ENCODE assay signal across 1 cellular context in the genomic region with DNA sequence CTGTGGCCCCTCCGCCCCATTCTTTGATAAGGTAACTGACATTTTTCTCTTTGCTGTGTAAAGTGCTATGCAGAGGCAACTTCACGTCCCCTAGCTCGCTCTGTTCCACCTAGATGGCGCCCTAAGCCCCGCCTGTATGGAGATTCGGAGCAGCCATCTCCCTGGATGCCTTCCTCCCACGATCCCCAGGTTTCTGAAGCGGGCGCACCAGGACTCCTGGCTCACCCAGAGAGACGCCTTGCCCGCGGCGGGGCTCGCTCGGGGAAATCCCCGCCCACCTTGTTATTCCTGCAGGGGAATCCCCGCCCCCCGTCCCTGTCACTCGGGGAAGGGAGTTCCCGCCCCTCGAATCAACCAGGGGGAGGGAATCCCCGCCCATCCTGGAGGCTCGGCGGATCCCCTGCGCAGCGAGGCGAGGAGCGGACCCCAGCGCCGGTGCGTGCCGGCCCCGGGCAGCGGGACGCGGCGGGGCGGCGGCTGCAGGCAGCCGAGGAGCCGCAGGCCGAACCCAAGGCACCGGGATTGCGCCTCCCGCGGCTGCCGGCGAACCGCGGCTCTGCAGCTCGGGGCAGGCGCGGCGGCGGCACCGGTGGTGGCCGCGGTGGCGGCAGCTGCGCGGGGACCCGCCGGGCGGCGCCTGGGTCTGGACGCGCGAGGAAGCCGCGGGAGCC.
TF ChIP-seq lines count a peak whose summit lies in the region.

Gene PDZD2 (plus strand): TSS at position 384 of the 671 bp plus-strand sequence.

TF ChIP-seq in H1, 55 proteins besides CTCF, POLR2A, EP300 and RAD21 (continued from another document):
- TF ChIP-seq E2F6 (IDR thresholded peaks at IDR 0.05) (no peak), HDAC2 (IDR thresholded peaks at IDR 0.05; ENCODE audit: borderline replicate concordance in 1 of 2, low read depth in 2 of 2, low read length in 2 of 2) (peak; percentile 3 to 96; a peak in 2 of 4 replicates), FOSL1 (IDR thresholded peaks at IDR 0.05; ENCODE audit: insufficient read depth, low read depth, low read length) (no peak), CHD1 (IDR thresholded peaks at IDR 0.05; ENCODE audit: low read depth, low read length) (no peak), GTF2F1 (IDR thresholded peaks at IDR 0.05; ENCODE audit: borderline replicate concordance, low read depth, low read length) (no peak), JUN (IDR thresholded peaks at IDR 0.05; ENCODE audit: low read depth, low read length) (no peak), BACH1 (IDR thresholded peaks at IDR 0.05; ENCODE audit: low read length) (no peak), SAP30 (IDR thresholded peaks at IDR 0.05; ENCODE audit: insufficient read depth, insufficient replicate concordance, low read length) (no peak), ASH2L (IDR thresholded peaks at IDR 0.05; ENCODE audit: low read length) (peak; percentile 68), NANOG (IDR thresholded peaks at IDR 0.05; ENCODE audit: insufficient read depth, low read depth, low read length, poor library complexity, severe bottlenecking) (no peak), KDM4A (IDR thresholded peaks at IDR 0.05; ENCODE audit: low read depth, low read length, severe bottlenecking) (peak; percentile 69), HDAC6 (IDR thresholded peaks at IDR 0.05; ENCODE audit: low read depth, low read length) (no peak), CBX5 (IDR thresholded peaks at IDR 0.05; ENCODE audit: low read depth, low read length) (no peak), EGR1 (IDR thresholded peaks at IDR 0.05; ENCODE audit: borderline replicate concordance, low read depth, low read length) (no peak), RBBP5 (IDR thresholded peaks at IDR 0.05; ENCODE audit: borderline replicate concordance, low read depth, low read length) (0 out of 2 replicates have a peak, but pooled peaks have one; percentile 44), SUZ12 (IDR thresholded peaks at IDR 0.05; ENCODE audit: low read length) (no peak), TAF1 (IDR thresholded peaks at IDR 0.05; ENCODE audit: low read depth, low read length) (0 out of 2 replicates have a peak, but pooled peaks have one; percentile 38), TCF12 (IDR thresholded peaks at IDR 0.05; ENCODE audit: low read depth, low read length) (no peak), CEBPB (IDR thresholded peaks at IDR 0.05; ENCODE audit: low read depth, low read length) (no peak), CHD2 (IDR thresholded peaks at IDR 0.05; ENCODE audit: low read length) (no peak), SRF (IDR thresholded peaks at IDR 0.05; ENCODE audit: low read depth, low read length) (no peak), JUND (IDR thresholded peaks at IDR 0.05; ENCODE audit: low read length) (peak; percentile 15; the same call in 1 of the 2 replicates), ATF2 (IDR thresholded peaks at IDR 0.05; ENCODE audit: low read length) (no peak), MAFK (IDR thresholded peaks at IDR 0.05; ENCODE audit: low read depth, low read length) (no peak), SIRT6 (IDR thresholded peaks at IDR 0.05; ENCODE audit: low read length) (no peak), NRF1 (IDR thresholded peaks at IDR 0.05; ENCODE audit: low read depth, low read length) (0 out of 2 replicates have a peak, but pooled peaks have one; percentile 8), TAF7 (optimal IDR thresholded peaks at IDR 0.05; ENCODE audit: borderline replicate concordance, low read depth, low read length) (no peak), TBP (IDR thresholded peaks at IDR 0.05; ENCODE audit: low read depth, low read length) (0 out of 2 replicates have a peak, but pooled peaks have one; percentile 7)
- TF ChIP-seq, protein P1, sequence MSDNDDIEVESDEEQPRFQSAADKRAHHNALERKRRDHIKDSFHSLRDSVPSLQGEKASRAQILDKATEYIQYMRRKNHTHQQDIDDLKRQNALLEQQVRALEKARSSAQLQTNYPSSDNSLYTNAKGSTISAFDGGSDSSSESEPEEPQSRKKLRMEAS (IDR thresholded peaks at IDR 0.05): peak; percentile 5; the same call in 1 of the 2 replicates
